ENCODE assay signal across 8 cellular contexts in genomic region chr7:130669051-130669700, GRCh38. TPM values are rescaled to one million over a fixed set of nuclear protein-coding genes. Genes with fewer than 3 reads are reported as not detected.
DNase-seq lines count a peak whose midpoint lies in the region; ATAC-seq and TF ChIP-seq lines count a peak whose summit lies in the region.

No MANE protein-coding gene starts in this region.

- H3K9ac ChIP-seq in muscle layer of colon (ENCODE audit: low read length) = peak overlapping the region; percentile 18

- DNase-seq in activated T-cell treated with anti-CD3 and anti-CD28 coated beads for 4 hours = peak; percentile 3
- no peak for DNase-seq in activated T-cell treated with anti-CD3 and anti-CD28 coated beads, Interleukin-2, amount 50 U/mL, for 48 hours
- no peak for DNase-seq in Peyer's patch
- peak in 1 of 3 donors; percentile 8 for DNase-seq in effector memory CD4-positive, alpha-beta T cell
- no peak for DNase-seq in stimulated activated CD4-positive, alpha-beta T cell treated with anti-CD3 and anti-CD28 coated beads, Interleukin-2, amount 100 ng/mL, for 24 hours
- no peak for DNase-seq in NCI-H2029 (lab: John Stamatoyannopoulos, UW)

- no peak for TF ChIP-seq POLR2A in Peyer's patch (IDR thresholded peaks at IDR 0.05)

- H3K4me3 ChIP-seq in Peyer's patch (peak overlapping the region; percentile 73 to 90 (median 84)), muscle layer of colon (ENCODE audit: low read depth in 1 of 2, low read length in 2 of 2) (peak overlapping the region; percentile 70 to 71)
- H3K4me3 ChIP-seq in effector memory CD4-positive, alpha-beta T cell (ENCODE audit: insufficient read depth, low read depth, low read length, poor library complexity, severe bottlenecking) = peak overlapping the region; percentile 85

- no peaks in the 10 kb centered on the region for H3K27me3 ChIP-seq in Peyer's patch
- no peaks in the 10 kb centered on the region for H3K27me3 ChIP-seq in effector memory CD4-positive, alpha-beta T cell (replicated peaks; ENCODE audit: control insufficient read depth, insufficient read depth, low read length, poor library complexity, severe bottlenecking)
- H3K27me3 ChIP-seq in muscle layer of colon (ENCODE audit: control insufficient read depth in 1 of 2, insufficient read depth in 2 of 2, low read length in 2 of 2) = no peaks in the 10 kb centered on the region

- H3K9me3 ChIP-seq in Peyer's patch (no peaks in the 10 kb centered on the region), muscle layer of colon (ENCODE audit: low read length) (no peaks in the 10 kb centered on the region)
- H3K9me3 ChIP-seq in effector memory CD4-positive, alpha-beta T cell (ENCODE audit: control insufficient read depth, low read length) = no peaks in the 10 kb centered on the region

- ATAC-seq in HG02884 (IDR thresholded peaks at IDR 0.05; ENCODE audit: unreplicated experiment) = peak; percentile 16

- H3K27ac ChIP-seq in Peyer's patch (peak overlapping the region; percentile 74 to 85 (median 83)), muscle layer of colon (ENCODE audit: low read depth, low read length) (peak overlapping the region; percentile 94)
- H3K27ac ChIP-seq in effector memory CD4-positive, alpha-beta T cell (ENCODE audit: insufficient read depth, low read length, poor library complexity, severe bottlenecking) = peak overlapping the region; percentile 48

- TF ChIP-seq CTCF in Peyer's patch (IDR thresholded peaks at IDR 0.05) = no peak

- H3K4me1 ChIP-seq in Peyer's patch (peaks cover 0 to 4% (median 0%) of the 10 kb centered on the region in 4 donors), muscle layer of colon (ENCODE audit: insufficient read depth, low read length) (peaks cover 5% of the 10 kb centered on the region)
- peaks cover 6% of the 10 kb centered on the region for H3K4me1 ChIP-seq in effector memory CD4-positive, alpha-beta T cell (ENCODE audit: control insufficient read depth, insufficient read depth, low read length, poor library complexity, severe bottlenecking)

- no peaks in the 10 kb centered on the region for H3K36me3 ChIP-seq in Peyer's patch
- no peaks in the 10 kb centered on the region for H3K36me3 ChIP-seq in effector memory CD4-positive, alpha-beta T cell (ENCODE audit: control insufficient read depth, insufficient read depth, low read length)
- no peaks in the 10 kb centered on the region for H3K36me3 ChIP-seq in muscle layer of colon (ENCODE audit: insufficient read depth, low read length)

RNA-seq across cellular contexts. Expression of gene COPG2, which starts 0.6 kb away (rescaled TPM):
- total RNA-seq in Peyer's patch = 10 to 100 TPM in 3 of 4 donors, 1 to 10 TPM in 1; 5.3 to 14.9 (median 12.0) TPM

RNA-seq across cellular contexts. Expression of gene TSGA13, which starts 17.2 kb away (rescaled TPM):
- total RNA-seq in Peyer's patch = not detected
